Comparison of ENCODE assay signal across 8 cellular contexts in genomic region chr16:68085259-68086071, GRCh38. TPM values are rescaled to one million over a fixed set of nuclear protein-coding genes. Genes with fewer than 3 reads are reported as not detected.
DNase-seq lines count a peak whose midpoint lies in the region; ATAC-seq, FAIRE-seq and TF ChIP-seq lines count a peak whose summit lies in the region.

Gene NFATC3 (plus strand): TSS chr16:68085370. CDS start chr16:68085682, 312 bp downstream.

- no peaks in the 10 kb centered on the region for H3K9me3 Mint-ChIP-seq in activated CD4-positive, alpha-beta T cell treated with anti-CD3 and anti-CD28 coated beads for 36 hours (ENCODE audit: low read depth)

- intact Hi-C loops in activated CD4-positive, alpha-beta T cell treated with anti-CD3 and anti-CD28 coated beads for 36 hours (cut with DNase I, micrococcal nuclease) = loop anchor here (1.0 to 10.0 kb wide), 20 partner anchors 8 to 1479 kb away; partner anchors contain the start of genes ACD (in 2 of the 2), PARD6A (in 2 of the 2), RANBP10 (in 2 of the 2) and TSNAXIP1 (in 2 of the 2)

- peaks cover 10% of the 10 kb centered on the region for H3K36me3 Mint-ChIP-seq in activated CD4-positive, alpha-beta T cell treated with anti-CD3 and anti-CD28 coated beads for 36 hours (ENCODE audit: low read depth)

- 3% methylated on average over 19 of the region's 104 CpGs for WGBS in A549 (ENCODE audit: missing lambda C conversion rate)

- peak within 1 kb of the TSS; percentile 96 for H3K4me3 ChIP-seq in A549
- peak within 1 kb of the TSS; percentile 81 for H3K4me3 ChIP-seq in choroid plexus epithelial cell (ENCODE audit: low read depth, low read length)

- peaks cover 34% of the 10 kb centered on the region for H3K4me1 ChIP-seq in A549

- peak; percentile 73 for TF ChIP-seq POLR2A in A549 (IDR thresholded peaks at IDR 0.05; ENCODE audit: low read length)

- no peaks in the 10 kb centered on the region for H3K9me3 ChIP-seq in A549

- H3K27me3 ChIP-seq in layer of hippocampus (ENCODE audit: control insufficient read depth, insufficient read depth, low read length) = no peaks in the 10 kb centered on the region

- peak; percentile 75 to 84 for ATAC-seq in A549
- peak; percentile 43 for ATAC-seq in GM18519 (IDR thresholded peaks at IDR 0.05; ENCODE audit: low FRiP score, unreplicated experiment)
- ATAC-seq in HG03039 (IDR thresholded peaks at IDR 0.05; ENCODE audit: unreplicated experiment) = peak; percentile 57
- peak; percentile 62 for ATAC-seq in activated CD4-positive, alpha-beta T cell treated with anti-CD3 and anti-CD28 coated beads for 36 hours

- H3K27ac ChIP-seq in A549 = peak within 1 kb of the TSS; percentile 94 to 95
- peak within 1 kb of the TSS; percentile 97 for H3K27ac ChIP-seq in layer of hippocampus (ENCODE audit: low read depth, low read length)

- H3K4me1 Mint-ChIP-seq in activated CD4-positive, alpha-beta T cell treated with anti-CD3 and anti-CD28 coated beads for 36 hours = peaks cover 64% of the 10 kb centered on the region

- no peak for TF ChIP-seq EP300 in A549 (IDR thresholded peaks at IDR 0.05)

- DNase-seq in A549 (ENCODE audit: low read depth in 1 of 2, low spot score in 1 of 2) (peak; percentile 34 to 97), NCI-H2227 treated with DMSO at 0.1 percent for 48 hours (lab: John Stamatoyannopoulos, UW) (peak; percentile 52), choroid plexus epithelial cell (ENCODE audit: low read depth) (peak; percentile 97)
- DNase-seq in activated CD4-positive, alpha-beta T cell treated with anti-CD3 and anti-CD28 coated beads for 36 hours = peak; percentile 100
- DNase-seq in stimulated activated CD4-positive, alpha-beta T cell treated with anti-CD3 and anti-CD28 coated beads, Interleukin-1b, Interleukin-23, amount 100 ng/mL, for 24 hours (ENCODE audit: low read depth in 4 of 4, low spot score in 1 of 4) = peak; percentile 97 to 99 (median 98)

- TF ChIP-seq CTCF in A549 (IDR thresholded peaks at IDR 0.05) (no peak), choroid plexus epithelial cell (conservative IDR thresholded peaks at IDR 0.05; ENCODE audit: low read depth, low read length) (no peak)

- CTCF ChIA-PET in A549 (lab: Yijun Ruan, JAX) = interaction anchor here (0.9 to 3.8 kb wide), 9 partner anchors 8 to 176 kb away, joined by 3 to 17 read pairs (median 3); partner anchors contain the start of genes DDX28 and DUS2
- CTCF ChIA-PET in activated CD4-positive, alpha-beta T cell treated with anti-CD3 and anti-CD28 coated beads for 36 hours (lab: Charles Lee) = interaction anchor here (0.6 to 3.5 kb wide), 13 partner anchors 8 to 583 kb away, joined by 3 to 31 read pairs (median 4); partner anchors contain the start of genes DDX28, DUS2 and NRN1L

- H3K27ac Mint-ChIP-seq in activated CD4-positive, alpha-beta T cell treated with anti-CD3 and anti-CD28 coated beads for 36 hours = peak within 1 kb of the TSS; percentile 94

- H3K27me3 Mint-ChIP-seq in activated CD4-positive, alpha-beta T cell treated with anti-CD3 and anti-CD28 coated beads for 36 hours = no peaks in the 10 kb centered on the region

- FAIRE-seq in A549 (lab: Jason Lieb, UNC) = no peak

- H3K4me3 Mint-ChIP-seq in activated CD4-positive, alpha-beta T cell treated with anti-CD3 and anti-CD28 coated beads for 36 hours = peak within 1 kb of the TSS; percentile 89

- H3K4me2 ChIP-seq in A549 = peak within 1 kb of the TSS; percentile 94

- POLR2A ChIA-PET in A549 (lab: Yijun Ruan, JAX) = interaction anchor here (0.6 to 2.0 kb wide), 7 partner anchors 8 to 435 kb away, joined by 3 to 20 read pairs (median 7); partner anchors contain the start of genes DDX28 and DUS2
- POLR2A ChIA-PET in activated CD4-positive, alpha-beta T cell treated with anti-CD3 and anti-CD28 coated beads for 36 hours (lab: Charles Lee) = interaction anchor here (0.6 to 1.9 kb wide), 14 partner anchors 8 to 303 kb away, joined by 3 to 16 read pairs (median 4); partner anchors contain the start of genes DPEP2, PRMT7, PSMB10 and RANBP10

- TF ChIP-seq RAD21 in A549 (conservative IDR thresholded peaks at IDR 0.05 in 1 of 2, IDR thresholded peaks at IDR 0.05 in 1 of 2) = no peak

TF ChIP-seq in A549, 52 proteins besides CTCF, POLR2A, EP300 and RAD21:
- TF ChIP-seq REST (IDR thresholded peaks at IDR 0.05) = peak; percentile 82
- TF ChIP-seq EHMT2 (IDR thresholded peaks at IDR 0.05; ENCODE audit: low read depth) = no peak
- TF ChIP-seq BCL3 (IDR thresholded peaks at IDR 0.05) = 0 out of 3 replicates have a peak, but pooled peaks have one; percentile 42
- peak; percentile 90 for TF ChIP-seq CHD2 (IDR thresholded peaks at IDR 0.05; ENCODE audit: low read length, partially characterized antibody)
- peak; percentile 57 for TF ChIP-seq MAX (IDR thresholded peaks at IDR 0.05)
- TF ChIP-seq PHF8 (IDR thresholded peaks at IDR 0.05; ENCODE audit: borderline replicate concordance, low read depth) = peak; percentile 80
- TF ChIP-seq BHLHE40 (IDR thresholded peaks at IDR 0.05; ENCODE audit: low read depth, low read length) = no peak
- TF ChIP-seq FOXS1 (CRISPR knock-in tag; IDR thresholded peaks at IDR 0.05) = no peak
- TF ChIP-seq HMGXB4 (CRISPR knock-in tag; IDR thresholded peaks at IDR 0.05; ENCODE audit: borderline replicate concordance) = 0 out of 2 replicates have a peak, but pooled peaks have one; percentile 64
- peak in 1 of 2 experiments; percentile 82; a peak in 3 of 5 replicates for TF ChIP-seq JUN (IDR thresholded peaks at IDR 0.05)

RNA-seq across cellular contexts. Expression of gene NFATC3, which starts in this region (rescaled TPM):
- 23.9 and 32.4 TPM in 2 replicates for polyA plus RNA-seq in A549 (2011; rRNA removed)
- polyA plus RNA-seq in A549 (2012; cell fraction: cytosol; rRNA removed) = 8.1 and 10.9 TPM in 2 replicates
- 8.2 and 8.5 TPM in 2 replicates for polyA plus RNA-seq in A549 (2012; cell fraction: nucleus; rRNA removed)
- polyA plus RNA-seq in A549 (2017; fragmentation: RNase III; extraction: RNeasy Plus Mini Kit Qiagen cat#74134 plus additional on column Dnase treatment) = 11.8 to 13.3 TPM (median 12.5 TPM) in 3 replicates
- polyA minus RNA-seq in A549 (2011; rRNA and poly(A)+ RNA removed) = 60.5 and 64.5 TPM in 2 replicates
- 10 to 100 TPM; 68.4 to 81.2 TPM for total RNA-seq in activated CD4-positive, alpha-beta T cell treated with anti-CD3 and anti-CD28 coated beads for 36 hours

Comparison
In these comparisons a context has a peak if more than half of its experiments do, and no peak if none do; other contexts are left out.
1. Peak in every context shown above with its lines: DNase-seq, ATAC-seq, H3K4me3 ChIP-seq and H3K27ac ChIP-seq.